In genomic region chr11:1938343-1939005, GRCh38 we compare ENCODE assay signal across 19 cellular contexts. TPM values are rescaled to one million over a fixed set of nuclear protein-coding genes. Genes with fewer than 3 reads are reported as not detected.
DNase-seq lines count a peak whose midpoint lies in the region; ATAC-seq and TF ChIP-seq lines count a peak whose summit lies in the region.
"Had no signal": no experiment of that assay in that cellular context is flagged by ENCODE, and none has a peak within 500 bp of the region (broad histone marks: within the 10 kb centered on the region; RNA-seq: fewer than 3 reads in every experiment).

No MANE protein-coding gene starts in this region.

- H3K27me3 Mint-ChIP-seq in Caco-2 (ENCODE audit: insufficient read depth, unreplicated experiment) = no peaks in the 10 kb centered on the region
- peaks cover 9% of the 10 kb centered on the region for H3K27me3 Mint-ChIP-seq in progenitor cell of endocrine pancreas

- H3K4me1 Mint-ChIP-seq in Caco-2 (ENCODE audit: low read depth, unreplicated experiment) (no peaks in the 10 kb centered on the region), progenitor cell of endocrine pancreas (ENCODE audit: low read depth) (no peaks in the 10 kb centered on the region)

- H3K4me1 ChIP-seq in Caco-2 (no peaks in the 10 kb centered on the region), RWPE2 (ENCODE audit: insufficient read depth, poor library complexity, severe bottlenecking) (peaks cover under 1% of the 10 kb centered on the region), esophagus muscularis mucosa (peaks cover 9 to 15% (median 13%) of the 10 kb centered on the region in 4 donors)
- H3K4me1 ChIP-seq: ascending aorta had no signal

- CTCF ChIA-PET in Caco-2 (lab: Charles Lee) = interaction anchor here (1.6 kb wide), 1 partner anchor 286 kb away, joined by 5 read pairs; no protein-coding TSS in a partner anchor

- H3K4me3 ChIP-seq in Caco-2 (ENCODE audit: low read depth, low read length) (no peak overlapping the region), RWPE2 (ENCODE audit: severe bottlenecking) (no peak overlapping the region), esophagus muscularis mucosa (peak overlapping the region in 1 of 4 donors; percentile 10)
- H3K4me3 ChIP-seq: ascending aorta, lung, thoracic aorta had no signal

- TF ChIP-seq POLR2A in esophagus muscularis mucosa (IDR thresholded peaks at IDR 0.05; ENCODE audit: low read depth) = no peak

- H3K9me3 Mint-ChIP-seq in Caco-2 (ENCODE audit: unreplicated experiment) = no peaks in the 10 kb centered on the region
- no peaks in the 10 kb centered on the region for H3K9me3 Mint-ChIP-seq in progenitor cell of endocrine pancreas (ENCODE audit: low read depth)
- H3K9me3 Mint-ChIP-seq: activated T-helper 2 cell treated with anti-CD3 and anti-CD28 coated beads, Interferon-gamma antibody, Interleukin-2, Interleukin-4, amounts not matched to agents 10 μg/mL and 5 μg/mL and 100 μg/mL, durations not matched to agents 14 hours and 24 hours and 36 hours; naive thymus-derived CD8-positive, alpha-beta T cell had no signal

- no peak overlapping the region for H3K4me3 Mint-ChIP-seq in Caco-2 (ENCODE audit: unreplicated experiment)
- H3K4me3 Mint-ChIP-seq in progenitor cell of endocrine pancreas (ENCODE audit: low read depth) = no peak overlapping the region

- ATAC-seq in RWPE2 (ENCODE audit: low read depth) = no peak
- ATAC-seq in left colon = no peak

- H3K36me3 ChIP-seq in Caco-2 (ENCODE audit: control insufficient read depth, insufficient read depth, low read length) = no peaks in the 10 kb centered on the region
- no peaks in the 10 kb centered on the region for H3K36me3 ChIP-seq in RWPE2 (ENCODE audit: low read depth)
- H3K36me3 ChIP-seq in esophagus muscularis mucosa = peaks cover 0 to 3% (median 0%) of the 10 kb centered on the region in 4 donors
- H3K36me3 ChIP-seq: ascending aorta, thoracic aorta had no signal

- H3K27ac Mint-ChIP-seq in Caco-2 (ENCODE audit: unreplicated experiment) (no peak overlapping the region), progenitor cell of endocrine pancreas (no peak overlapping the region)
- H3K27ac Mint-ChIP-seq: activated T-helper 2 cell treated with anti-CD3 and anti-CD28 coated beads, Interferon-gamma antibody, Interleukin-2, Interleukin-4, amounts not matched to agents 10 μg/mL and 5 μg/mL and 100 μg/mL, durations not matched to agents 14 hours and 24 hours and 36 hours had no signal

- H3K9me3 ChIP-seq in Caco-2 (no peaks in the 10 kb centered on the region), RWPE2 (ENCODE audit: severe bottlenecking) (no peaks in the 10 kb centered on the region), esophagus muscularis mucosa (no peaks in the 10 kb centered on the region)
- H3K9me3 ChIP-seq: ascending aorta, thoracic aorta had no signal

- POLR2A ChIA-PET in Caco-2 (lab: Charles Lee) = no interaction called here

- no TSS peak for BruUV-seq in Caco-2 (replicated peaks; lab: Mats Ljungman, UMichigan)

- intact Hi-C loops in Caco-2 (cut with micrococcal nuclease; ENCODE audit: unreplicated experiment) = loop anchor here (1.0 kb wide), 2 partner anchors 23 to 27 kb away; no protein-coding TSS in a partner anchor
- intact Hi-C loops in left colon (cut with DNase I, micrococcal nuclease) = loop anchor here in 1 of 2 donors (1.0 kb wide), 1 partner anchor 44 kb away; no protein-coding TSS in a partner anchor
- intact Hi-C loops in esophagus muscularis mucosa (cut with DNase I) = loop anchor here (1.0 kb wide), 1 partner anchor 44 kb away; no protein-coding TSS in a partner anchor

- no peak for TF ChIP-seq EP300 in esophagus muscularis mucosa (IDR thresholded peaks at IDR 0.05)

- TF ChIP-seq CTCF in Caco-2 (IDR thresholded peaks at IDR 0.05; ENCODE audit: insufficient read depth in 1 of 2, low read depth in 1 of 2, low read length in 1 of 2, severe bottlenecking in 1 of 2, unreplicated experiment in 1 of 2) = no peak
- no peak for TF ChIP-seq CTCF in RWPE2 (IDR thresholded peaks at IDR 0.05; ENCODE audit: poor library complexity, severe bottlenecking)
- no peak for TF ChIP-seq CTCF in progenitor cell of endocrine pancreas (IDR thresholded peaks at IDR 0.05; ENCODE audit: unreplicated experiment)
- no peak for TF ChIP-seq CTCF in esophagus muscularis mucosa (IDR thresholded peaks at IDR 0.05)

- H3K27me3 ChIP-seq in Caco-2 (replicated peaks; ENCODE audit: control insufficient read depth, insufficient read depth, low read length) (no peaks in the 10 kb centered on the region), RWPE2 (ENCODE audit: insufficient read depth, poor library complexity, severe bottlenecking) (no peaks in the 10 kb centered on the region), esophagus muscularis mucosa (peaks cover 0 to 22% (median 0%) of the 10 kb centered on the region in 4 donors)
- H3K27me3 ChIP-seq: ascending aorta had no signal

- WGBS in esophagus muscularis mucosa = 63% methylated on average over 17 of the region's 27 CpGs

- no peak overlapping the region for H3K27ac ChIP-seq in RWPE2 (ENCODE audit: poor library complexity, severe bottlenecking)
- peak overlapping the region in 1 of 4 donors; percentile 16 for H3K27ac ChIP-seq in esophagus muscularis mucosa (replicated peaks in 1 of 4)
- H3K27ac ChIP-seq: ascending aorta, thoracic aorta had no signal

- DNase-seq in Caco-2 = peak; percentile 0 to 13
- DNase-seq in RWPE2 (ENCODE audit: low spot score) = peak; percentile 63
- DNase-seq in left colon = peak; percentile 1 to 14
- peak; percentile 6 for DNase-seq in progenitor cell of endocrine pancreas (ENCODE audit: low spot score, unreplicated experiment)
- DNase-seq in esophagus muscularis mucosa (ENCODE audit: extremely low spot score) = no peak
- no peak for DNase-seq in NOMO-1 treated with dmso at 0.1 percent for 144 hours (lab: John Stamatoyannopoulos, UW; ENCODE audit: unreplicated experiment)
- no peak for DNase-seq in AML-193 (lab: John Stamatoyannopoulos, UW)
- DNase-seq: NCI-H1694; stimulated activated CD4-positive, alpha-beta T cell treated with anti-CD3 and anti-CD28 coated beads, Interleukin-4, amount 100 ng/mL, for 1 hour; stimulated activated CD8-positive, alpha-beta memory T cell treated with anti-CD3 and anti-CD28 coated beads, Interleukin-4, amount 100 ng/mL, for 48 hours; T1000 had no signal

- H3K36me3 Mint-ChIP-seq in Caco-2 (ENCODE audit: insufficient read depth, unreplicated experiment) (peaks cover 4% of the 10 kb centered on the region), progenitor cell of endocrine pancreas (ENCODE audit: insufficient read depth) (no peaks in the 10 kb centered on the region)
- H3K36me3 Mint-ChIP-seq: naive thymus-derived CD8-positive, alpha-beta T cell had no signal

RNA-seq across cellular contexts. Expression of gene MRPL23, which starts 8.7 kb away (rescaled TPM):
- total RNA-seq in Caco-2 (2022) (7.8 and 15.0 TPM in 2 replicates), left colon (10 to 100 TPM; 65.8 to 79.0 TPM), progenitor cell of endocrine pancreas (38.1 and 47.2 TPM in 2 replicates), esophagus muscularis mucosa (100 to 1,000 TPM in 1 of 4 donors, 10 to 100 TPM in 3; 82.0 to 153 (median 92.4) TPM)

RNA-seq across cellular contexts. Expression of gene TNNT3, which starts 19.0 kb away (rescaled TPM):
- total RNA-seq in Caco-2 (2022) = 0.88 and 2.8 TPM in 2 replicates
- under 1 TPM in 1 of 2 donors, not detected in 1; 0.73 TPM for total RNA-seq in left colon
- 0.38 TPM in 1 of 2 replicates, not detected in the other for total RNA-seq in progenitor cell of endocrine pancreas
- total RNA-seq in esophagus muscularis mucosa = 1 to 10 TPM; 2.8 to 6.0 (median 3.6) TPM
- total RNA-seq: H4, NCI-H460, SK-MEL-5 had no signal

RNA-seq across cellular contexts. Expression of gene PRR33, which starts 46.8 kb away (rescaled TPM):
- total RNA-seq in Caco-2 (2022) = not detected in 2 replicates
- total RNA-seq in left colon = not detected
- not detected in 2 replicates for total RNA-seq in progenitor cell of endocrine pancreas
- not detected for total RNA-seq in esophagus muscularis mucosa
- total RNA-seq: ascending aorta; H4; lung; naive thymus-derived CD8-positive, alpha-beta T cell; NCI-H460; SK-MEL-5 had no signal

RNA-seq across cellular contexts. Expression of gene H19, which starts 59.2 kb away (rescaled TPM):
- total RNA-seq in Caco-2 (2022) (1.5 TPM in 2 replicates), left colon (10 to 100 TPM in 1 of 2 donors, 1 to 10 TPM in 1; 7.4 to 14.2 TPM), progenitor cell of endocrine pancreas (17,961 and 19,743 TPM in 2 replicates), esophagus muscularis mucosa (100 to 1,000 TPM; 372 to 753 (median 391) TPM)
- total RNA-seq: activated T-helper 2 cell treated with anti-CD3 and anti-CD28 coated beads, Interferon-gamma antibody, Interleukin-2, Interleukin-4, amounts not matched to agents 10 μg/mL and 5 μg/mL and 100 μg/mL, durations not matched to agents 14 hours and 24 hours and 36 hours; naive thymus-derived CD8-positive, alpha-beta T cell had no signal

Comparison
In these comparisons a context has a peak if more than half of its experiments do, and no peak if none do; other contexts are left out.
1. DNase-seq: peak in Caco-2 (2 of 2), RWPE2 (single experiment), left colon (2 of 2) and progenitor cell of endocrine pancreas (single experiment); none in esophagus muscularis mucosa (single experiment), NOMO-1 treated with dmso at 0.1 percent for 144 hours (single experiment) and AML-193 (0 of 2).